Comparison of ENCODE assay signal across 25 cellular contexts in the genomic region with DNA sequence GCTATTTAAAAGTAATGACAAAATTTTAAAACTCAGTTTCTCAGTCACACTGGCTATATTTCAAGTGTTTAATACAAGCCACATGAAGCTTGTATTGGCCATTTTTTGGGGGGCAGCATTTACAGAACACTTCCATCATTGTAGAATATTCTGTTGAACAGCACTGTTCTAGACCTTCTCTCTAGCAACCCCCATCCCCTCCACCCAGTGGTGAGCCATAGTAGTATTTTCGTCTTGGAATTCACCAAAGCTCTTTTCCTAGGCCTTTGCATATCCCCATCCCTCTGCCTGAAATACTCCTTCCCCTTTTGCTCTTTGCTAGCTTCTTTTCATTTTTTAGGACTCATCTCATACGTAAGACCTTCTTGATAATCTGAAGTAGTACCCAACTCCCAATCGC.
A peak's percentile ranks its signal among the peaks of the same experiment; 100 is the strongest.
DNase-seq lines count a peak whose midpoint lies in the region; ATAC-seq, FAIRE-seq and TF ChIP-seq lines count a peak whose summit lies in the region.
"Had no signal": no experiment of that assay in that cellular context is flagged by ENCODE, and none has a peak within 500 bp of the region (broad histone marks: within the 10 kb centered on the region; RNA-seq: fewer than 3 reads in every experiment).

No MANE protein-coding gene starts in this region.

- no peaks in the 10 kb centered on the region for H3K9me2 ChIP-seq in HCT116 (ENCODE audit: insufficient read depth)

- H3K9me3 Mint-ChIP-seq in endodermal cell (no peaks in the 10 kb centered on the region), neural crest cell (no peaks in the 10 kb centered on the region)

- H3K27me3 Mint-ChIP-seq in endodermal cell (ENCODE audit: insufficient read depth): no peaks in the 10 kb centered on the region
- no peaks in the 10 kb centered on the region for H3K27me3 Mint-ChIP-seq in neural crest cell (ENCODE audit: low read depth)
- H3K27me3 Mint-ChIP-seq: B cell had no signal

- H3K27me3 ChIP-seq in HCT116 (ENCODE audit: insufficient read depth, low read length): no peaks in the 10 kb centered on the region
- H3K27me3 ChIP-seq in endodermal cell (ENCODE audit: control insufficient read depth, insufficient read depth, low read length, poor library complexity, severe bottlenecking): no peaks in the 10 kb centered on the region
- H3K27me3 ChIP-seq in pancreas: no peaks in the 10 kb centered on the region
- H3K27me3 ChIP-seq: SJSA1 had no signal

- CTCF ChIA-PET in HCT116 (lab: Charles Lee): no interaction called here

- RAD21 ChIA-PET in HCT116 (lab: Charles Lee; ENCODE audit: low non-redundant PET in 1 of 2, low total read pairs in 2 of 2, uncharacterized antibody in 2 of 2, unreplicated experiment in 2 of 2): no interaction called here

- POLR2A ChIA-PET in HCT116 (lab: Charles Lee): no interaction called here

- H3K36me3 Mint-ChIP-seq in endodermal cell (ENCODE audit: low read depth): peaks cover 22% of the 10 kb centered on the region
- peaks cover 27% of the 10 kb centered on the region for H3K36me3 Mint-ChIP-seq in neural crest cell (ENCODE audit: low read depth)

- H3K4me1 ChIP-seq in HCT116 (ENCODE audit: control insufficient read depth in 1 of 2, insufficient read depth in 2 of 2, low read length in 2 of 2): no peaks in the 10 kb centered on the region
- no peaks in the 10 kb centered on the region for H3K4me1 ChIP-seq in endodermal cell (ENCODE audit: control insufficient read depth, insufficient read depth, low read length)
- peaks cover 0 to 9% (median 0%) of the 10 kb centered on the region in 3 donors for H3K4me1 ChIP-seq in pancreas
- H3K4me1 ChIP-seq: A549, SJSA1 had no signal

- no peak for DNase-seq in HCT116 (ENCODE audit: low read depth, low spot score)
- no peak for DNase-seq in endodermal cell
- DNase-seq in neural crest cell (ENCODE audit: low read depth, low spot score): no peak
- DNase-seq in pancreas: no peak
- DNase-seq in RKO (ENCODE audit: low spot score): no peak
- no peak for DNase-seq in NCI-H2107 (lab: John Stamatoyannopoulos, UW)
- DNase-seq: DMS79, KBM-7, MM.1S, NCI-H1092, NCI-H1436 treated with DMSO at 0.1 percent for 48 hours, NCI-H1930, NCI-H2171, NCI-H345, NCI-H524, OCI-M1 had no signal

- no peaks in the 10 kb centered on the region for H4K20me1 ChIP-seq in HCT116 (ENCODE audit: insufficient read depth)

- no peak overlapping the region for H3K4me2 ChIP-seq in HCT116 (ENCODE audit: low read length)
- H3K4me2 ChIP-seq: A549 had no signal

- H3K4me3 ChIP-seq in HCT116 (replicated peaks in 1 of 2; ENCODE audit: low read depth in 1 of 2, low read length in 2 of 2): no peak overlapping the region
- no peak overlapping the region for H3K4me3 ChIP-seq in endodermal cell (ENCODE audit: low read length)
- H3K4me3 ChIP-seq in pancreas: no peak overlapping the region
- H3K4me3 ChIP-seq: A549, HAP-1, SJSA1 had no signal

- H3K27ac Mint-ChIP-seq in endodermal cell: no peak overlapping the region
- peak overlapping the region; percentile 3 for H3K27ac Mint-ChIP-seq in neural crest cell (ENCODE audit: unreplicated experiment)
- H3K27ac Mint-ChIP-seq: B cell had no signal

- no TSS peak for BruUV-seq in HCT116 (replicated peaks; lab: Mats Ljungman, UMichigan)

- H3K9ac ChIP-seq in HCT116 (ENCODE audit: low read length): no peak overlapping the region
- H3K9ac ChIP-seq in endodermal cell (ENCODE audit: extremely low read depth, low read length, poor library complexity, severe bottlenecking): no peak overlapping the region

- 0 out of 2 replicates have a peak, but pooled peaks have one; percentile 42 for ATAC-seq in HCT116
- no peak for ATAC-seq in pancreas
- ATAC-seq: A549, Right ventricle myocardium inferior had no signal

- intact Hi-C loops in HCT116 (cut with micrococcal nuclease) (no loop called here), pancreas (cut with DNase I) (no loop called here)

- 88 to 92% methylated on average over 3 of the region's 3 CpGs for WGBS in endodermal cell (ENCODE audit: insufficient coverage in 1 of 2, insufficient read length in 1 of 2), 2 experiments
- 97 to 100% methylated on average over 3 of the region's 3 CpGs for WGBS in pancreas, 2 donors

- H3K36me3 ChIP-seq in HCT116 (ENCODE audit: control insufficient read depth in 1 of 2, insufficient read depth in 2 of 2, low read length in 2 of 2): peaks cover 8 to 10% of the 10 kb centered on the region in 2 experiments; a peak in 3 of 4 replicates
- H3K36me3 ChIP-seq in endodermal cell (ENCODE audit: control insufficient read depth, insufficient read depth, low read length): peaks cover 38% of the 10 kb centered on the region
- H3K36me3 ChIP-seq in pancreas: peaks cover 0 to 13% (median 0%) of the 10 kb centered on the region in 3 donors

- H3K9me3 ChIP-seq in HCT116 (ENCODE audit: control insufficient read depth in 1 of 2, insufficient read depth in 1 of 2, low read depth in 1 of 2, low read length in 2 of 2) (no peaks in the 10 kb centered on the region), endodermal cell (ENCODE audit: control insufficient read depth, low read length) (no peaks in the 10 kb centered on the region), pancreas (no peaks in the 10 kb centered on the region)
- H3K9me3 ChIP-seq: A549, HAP-1, SJSA1 had no signal

- H2AFZ ChIP-seq in HCT116 (ENCODE audit: low read depth, low read length, poor library complexity, severe bottlenecking): no peak overlapping the region

- no peaks in the 10 kb centered on the region for H3K79me2 ChIP-seq in HCT116 (ENCODE audit: insufficient read depth, low read length)

- no peak overlapping the region for H3K27ac ChIP-seq in HCT116 (ENCODE audit: low read depth, low read length)
- H3K27ac ChIP-seq in endodermal cell (ENCODE audit: low read depth, low read length): no peak overlapping the region
- H3K27ac ChIP-seq in pancreas: no peak overlapping the region
- H3K27ac ChIP-seq: A549, HL-60, SJSA1 had no signal

- FAIRE-seq in pancreas (lab: Jason Lieb, UNC): no peak
- FAIRE-seq: A549, RCC 7860 had no signal

- peaks cover 2% of the 10 kb centered on the region for H3K4me1 Mint-ChIP-seq in endodermal cell
- H3K4me1 Mint-ChIP-seq in neural crest cell: no peaks in the 10 kb centered on the region

- TF ChIP-seq POLR2A in HCT116 (IDR thresholded peaks at IDR 0.05; ENCODE audit: borderline replicate concordance, extremely low read depth, insufficient read depth, insufficient read length): no peak

- TF ChIP-seq CTCF in GM12873 (IDR thresholded peaks at IDR 0.05; ENCODE audit: insufficient read depth, low read depth, low read length, missing control alignments) (peak; percentile 8), HCT116 (IDR thresholded peaks at IDR 0.05 in 2 of 3, conservative IDR thresholded peaks at IDR 0.05 in 1 of 3; ENCODE audit: borderline replicate concordance in 1 of 3, insufficient read depth in 1 of 3, low read depth in 2 of 3, low read length in 2 of 3) (no peak), endodermal cell (conservative IDR thresholded peaks at IDR 0.05) (peak; percentile 60), neural crest cell (conservative IDR thresholded peaks at IDR 0.05) (no peak), pancreas (IDR thresholded peaks at IDR 0.05) (no peak)

- H3K4me3 Mint-ChIP-seq in endodermal cell: no peak overlapping the region
- H3K4me3 Mint-ChIP-seq in neural crest cell: no peak overlapping the region
- H3K4me3 Mint-ChIP-seq: B cell, CD14-positive monocyte had no signal

- TF ChIP-seq RAD21 in HCT116 (IDR thresholded peaks at IDR 0.05; ENCODE audit: low read depth): no peak

TF ChIP-seq in HCT116, 20 proteins besides CTCF, POLR2A, EP300 and RAD21:
- TF ChIP-seq SP1 (IDR thresholded peaks at IDR 0.05; ENCODE audit: low read depth): no peak

Comparison
In these comparisons a context has a peak if more than half of its experiments do, and no peak if none do; other contexts are left out.
1. CTCF ChIP-seq: peak in GM12873 (single experiment) and endodermal cell (single experiment); none in HCT116 (0 of 3), neural crest cell (single experiment) and pancreas (0 of 4).